In genomic region chr12:58919271-58920101, GRCh38 we compare ENCODE assay signal across 8 cellular contexts. TPM values are rescaled to one million over a fixed set of nuclear protein-coding genes. Genes with fewer than 3 reads are reported as not detected.
DNase-seq lines count a peak whose midpoint lies in the region; ATAC-seq and TF ChIP-seq lines count a peak whose summit lies in the region.

No MANE protein-coding gene starts in this region.

- H4K20me1 ChIP-seq in PC-3 (ENCODE audit: low read length), result no peaks in the 10 kb centered on the region

- peak overlapping the region; percentile 77 for H3K9ac ChIP-seq in PC-3 (ENCODE audit: low read length)
- H3K9ac ChIP-seq in muscle layer of colon (ENCODE audit: low read length), result peak overlapping the region; percentile 83

- H3K79me2 ChIP-seq in PC-3 (ENCODE audit: low read length), result peaks cover 54% of the 10 kb centered on the region

- peak overlapping the region; percentile 78 for H3K4me2 ChIP-seq in PC-3 (ENCODE audit: low read length)

- DNase-seq in Daoy (ENCODE audit: low read depth) (peak; percentile 67), HCEC 1CT (peak; percentile 49), PC-3 (peak; percentile 48)
- no peak for DNase-seq in activated CD8-positive, alpha-beta memory T cell treated with anti-CD3 and anti-CD28 coated beads for 24 hours

- BruUV-seq in PC-3 (replicated peaks; lab: Mats Ljungman, UMichigan), result TSS peak; percentile 42

- peaks cover 44% of the 10 kb centered on the region for H3K4me1 ChIP-seq in PC-3 (ENCODE audit: insufficient read depth, low read length)
- peaks cover 16% of the 10 kb centered on the region for H3K4me1 ChIP-seq in muscle layer of colon (ENCODE audit: insufficient read depth, low read length)

- POLR2A ChIA-PET in PC-3 (lab: Charles Lee; ENCODE audit: unreplicated experiment), result no interaction called here

- ATAC-seq in PC-3 (peak; percentile 37), esophagus mucosa (peak; percentile 54), HG02840 (IDR thresholded peaks at IDR 0.05; ENCODE audit: low FRiP score, unreplicated experiment) (no peak), HG03571 (IDR thresholded peaks at IDR 0.05; ENCODE audit: unreplicated experiment) (no peak)

- H3K27ac ChIP-seq in PC-3 (ENCODE audit: low read length) (peak overlapping the region; percentile 69), muscle layer of colon (ENCODE audit: low read depth, low read length) (peak overlapping the region; percentile 90)

- no peaks in the 10 kb centered on the region for H3K27me3 ChIP-seq in PC-3 (ENCODE audit: low read length)
- H3K27me3 ChIP-seq in muscle layer of colon (ENCODE audit: control insufficient read depth in 1 of 2, insufficient read depth in 2 of 2, low read length in 2 of 2), result no peaks in the 10 kb centered on the region

- no peaks in the 10 kb centered on the region for H3K9me3 ChIP-seq in PC-3 (ENCODE audit: low read length)
- H3K9me3 ChIP-seq in muscle layer of colon (ENCODE audit: low read length), result no peaks in the 10 kb centered on the region

- TF ChIP-seq CTCF in PC-3 (conservative IDR thresholded peaks at IDR 0.05; ENCODE audit: low read depth, low read length), result no peak

- intact Hi-C loops in PC-3 (cut with micrococcal nuclease), result loop anchor here (2.0 to 10.0 kb wide), 5 partner anchors 121 to 572 kb away; no protein-coding TSS in a partner anchor

- H3K36me3 ChIP-seq in PC-3 (ENCODE audit: low read depth, low read length) (no peaks in the 10 kb centered on the region), muscle layer of colon (ENCODE audit: insufficient read depth, low read length) (no peaks in the 10 kb centered on the region)

- CTCF ChIA-PET in PC-3 (lab: Charles Lee), result interaction anchor here (1.1 kb wide), 1 partner anchor 85 kb away, joined by 3 read pairs; no protein-coding TSS in a partner anchor

- H3K9me2 ChIP-seq in PC-3 (replicated peaks; ENCODE audit: low read length), result no peaks in the 10 kb centered on the region

- no peaks in the 10 kb centered on the region for H3F3A ChIP-seq in PC-3 (ENCODE audit: low read length, unreplicated experiment)

- H3K4me3 ChIP-seq in PC-3 (ENCODE audit: low read length) (peak overlapping the region; percentile 97), muscle layer of colon (ENCODE audit: low read depth in 1 of 2, low read length in 2 of 2) (peak overlapping the region; percentile 88 to 96)

- peak overlapping the region; percentile 93 for H2AFZ ChIP-seq in PC-3 (ENCODE audit: low read length)

RNA-seq across cellular contexts. Expression of gene LRIG3, which starts 0.8 kb away (rescaled TPM):
- 22.9 and 24.0 TPM in 2 replicates for total RNA-seq in Daoy (2014; rRNA removed; shearing (Covaris generic))
- total RNA-seq in PC-3 (2014; rRNA removed) (8.6 and 10.8 TPM in 2 replicates), esophagus mucosa (28.2 TPM)

Comparison
In these comparisons a context has a peak if more than half of its experiments do, and no peak if none do; other contexts are left out.
1. ATAC-seq: peak in PC-3 (single experiment) and esophagus mucosa (single experiment); none in HG02840 (single experiment) and HG03571 (single experiment).